14 cellular contexts compared by ENCODE assay signal in the genomic region with DNA sequence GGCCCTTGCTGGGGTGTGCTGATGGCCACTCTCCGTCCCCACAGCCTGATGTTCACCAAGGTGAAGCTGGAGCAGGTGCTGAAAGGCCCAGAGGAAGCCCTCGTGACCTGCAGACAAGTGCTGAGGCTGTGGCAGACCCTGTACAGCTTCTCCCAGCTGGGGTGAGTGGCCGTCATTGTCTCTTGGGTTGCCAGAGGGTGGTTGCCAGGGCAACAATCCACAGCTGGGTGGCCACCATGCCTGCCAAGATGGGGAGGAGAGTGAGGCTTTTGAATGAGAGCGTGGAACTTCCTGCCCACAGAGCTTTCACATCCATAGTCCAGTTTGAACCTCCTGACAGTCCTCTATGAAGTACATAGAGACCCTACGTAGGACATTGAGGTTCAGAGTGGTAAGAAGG.
DNase-seq lines count a peak whose midpoint lies in the region; ATAC-seq lines count a peak whose summit lies in the region.
"Had no signal": no experiment of that assay in that cellular context is flagged by ENCODE, and none has a peak within 500 bp of the region (broad histone marks: within the 10 kb centered on the region; RNA-seq: fewer than 3 reads in every experiment).

No MANE protein-coding gene starts in this region.

- H3K9me3 Mint-ChIP-seq in activated T-helper 17 cell treated with anti-CD3 and anti-CD28 coated beads, Interleukin-2, amount 50 U/mL, for 72 hours, result no peaks in the 10 kb centered on the region
- H3K9me3 Mint-ChIP-seq: activated CD4-positive, alpha-beta T cell treated with anti-CD3 and anti-CD28 coated beads, Interleukin-2, amount 10 ng/mL, durations not matched to agents 7 days and 5 days; activated naive CD8-positive, alpha-beta T cell treated with anti-CD3 and anti-CD28 coated beads for 36 hours had no signal

- DNase-seq in DMS53 (lab: John Stamatoyannopoulos, UW) (peak; percentile 23), DMS53 treated with DMSO at 0.1 percent for 48 hours (lab: John Stamatoyannopoulos, UW; ENCODE audit: unreplicated experiment) (no peak), NCI-H69 (lab: John Stamatoyannopoulos, UW) (peak; percentile 67), foreskin melanocyte (peak; percentile 74), putamen (ENCODE audit: low spot score) (peak; percentile 94), NCI-H1930 (lab: John Stamatoyannopoulos, UW) (no peak)
- DNase-seq: activated CD4-positive, alpha-beta T cell treated with anti-CD3 and anti-CD28 coated beads, Interleukin-2, amount 10 ng/mL, durations not matched to agents 7 days and 5 days; activated naive CD8-positive, alpha-beta T cell treated with anti-CD3 and anti-CD28 coated beads for 36 hours; activated T-cell treated with anti-CD3 and anti-CD28 coated beads, Interleukin-2, amount 50 U/mL, for 1 hour; central memory CD4-positive, alpha-beta T cell; NCI-H2171; testis had no signal

- H3K4me3 Mint-ChIP-seq in activated T-helper 17 cell treated with anti-CD3 and anti-CD28 coated beads, Interleukin-2, amount 50 U/mL, for 72 hours, result no peak overlapping the region
- H3K4me3 Mint-ChIP-seq: activated CD4-positive, alpha-beta T cell treated with anti-CD3 and anti-CD28 coated beads, Interleukin-2, amount 10 ng/mL, durations not matched to agents 7 days and 5 days; activated naive CD8-positive, alpha-beta T cell treated with anti-CD3 and anti-CD28 coated beads for 36 hours had no signal

- H3K27me3 Mint-ChIP-seq in activated T-helper 17 cell treated with anti-CD3 and anti-CD28 coated beads, Interleukin-2, amount 50 U/mL, for 72 hours, result no peaks in the 10 kb centered on the region
- H3K27me3 Mint-ChIP-seq: activated CD4-positive, alpha-beta T cell treated with anti-CD3 and anti-CD28 coated beads, Interleukin-2, amount 10 ng/mL, durations not matched to agents 7 days and 5 days; activated naive CD8-positive, alpha-beta T cell treated with anti-CD3 and anti-CD28 coated beads for 36 hours had no signal

- peaks cover 75% of the 10 kb centered on the region for H3K36me3 Mint-ChIP-seq in activated T-helper 17 cell treated with anti-CD3 and anti-CD28 coated beads, Interleukin-2, amount 50 U/mL, for 72 hours (ENCODE audit: low read depth)

- no peak for ATAC-seq in activated T-helper 17 cell treated with anti-CD3 and anti-CD28 coated beads, Interleukin-2, amount 50 U/mL, for 72 hours (replicated peaks)
- ATAC-seq in HG03097 (IDR thresholded peaks at IDR 0.05; ENCODE audit: low FRiP score, unreplicated experiment), result no peak

- H3K4me1 Mint-ChIP-seq in activated T-helper 17 cell treated with anti-CD3 and anti-CD28 coated beads, Interleukin-2, amount 50 U/mL, for 72 hours, result peaks cover 6% of the 10 kb centered on the region

- H3K27ac Mint-ChIP-seq in activated T-helper 17 cell treated with anti-CD3 and anti-CD28 coated beads, Interleukin-2, amount 50 U/mL, for 72 hours, result no peak overlapping the region
- H3K27ac Mint-ChIP-seq: activated CD4-positive, alpha-beta T cell treated with anti-CD3 and anti-CD28 coated beads, Interleukin-2, amount 10 ng/mL, durations not matched to agents 7 days and 5 days; activated naive CD8-positive, alpha-beta T cell treated with anti-CD3 and anti-CD28 coated beads for 36 hours had no signal

Comparison
In these comparisons a context has a peak if more than half of its experiments do, and no peak if none do; other contexts are left out.
1. DNase-seq: peak in DMS53 (single experiment), NCI-H69 (single experiment), foreskin melanocyte (single experiment) and putamen (single experiment); none in DMS53 treated with DMSO at 0.1 percent for 48 hours (single experiment) and NCI-H1930 (0 of 2).